Comparison of ENCODE assay signal across 1 cellular context in the genomic region with DNA sequence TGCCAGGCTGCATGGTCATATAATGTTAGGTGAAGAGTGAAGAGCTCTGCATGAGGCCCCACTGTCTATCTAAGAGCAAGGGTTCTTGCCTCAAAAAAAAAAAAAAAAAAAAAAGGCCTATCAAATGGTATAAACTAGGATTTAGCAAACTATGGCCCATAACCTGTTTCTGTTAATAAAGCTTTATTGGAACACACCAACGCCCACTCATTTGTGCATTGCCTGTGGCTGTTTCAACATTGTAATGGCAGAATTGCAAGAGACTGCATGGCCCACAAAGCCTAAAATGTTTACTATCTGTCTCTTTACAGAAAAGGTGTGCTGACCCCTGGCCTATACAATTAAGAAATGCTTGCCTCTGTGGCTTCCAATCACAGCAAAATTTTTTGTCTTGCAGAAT.
TF ChIP-seq lines count a peak whose summit lies in the region.

No MANE protein-coding gene starts in this region.

TF ChIP-seq in GM12878, 131 proteins besides CTCF, POLR2A, EP300 and RAD21:
- TF ChIP-seq, protein P1, sequence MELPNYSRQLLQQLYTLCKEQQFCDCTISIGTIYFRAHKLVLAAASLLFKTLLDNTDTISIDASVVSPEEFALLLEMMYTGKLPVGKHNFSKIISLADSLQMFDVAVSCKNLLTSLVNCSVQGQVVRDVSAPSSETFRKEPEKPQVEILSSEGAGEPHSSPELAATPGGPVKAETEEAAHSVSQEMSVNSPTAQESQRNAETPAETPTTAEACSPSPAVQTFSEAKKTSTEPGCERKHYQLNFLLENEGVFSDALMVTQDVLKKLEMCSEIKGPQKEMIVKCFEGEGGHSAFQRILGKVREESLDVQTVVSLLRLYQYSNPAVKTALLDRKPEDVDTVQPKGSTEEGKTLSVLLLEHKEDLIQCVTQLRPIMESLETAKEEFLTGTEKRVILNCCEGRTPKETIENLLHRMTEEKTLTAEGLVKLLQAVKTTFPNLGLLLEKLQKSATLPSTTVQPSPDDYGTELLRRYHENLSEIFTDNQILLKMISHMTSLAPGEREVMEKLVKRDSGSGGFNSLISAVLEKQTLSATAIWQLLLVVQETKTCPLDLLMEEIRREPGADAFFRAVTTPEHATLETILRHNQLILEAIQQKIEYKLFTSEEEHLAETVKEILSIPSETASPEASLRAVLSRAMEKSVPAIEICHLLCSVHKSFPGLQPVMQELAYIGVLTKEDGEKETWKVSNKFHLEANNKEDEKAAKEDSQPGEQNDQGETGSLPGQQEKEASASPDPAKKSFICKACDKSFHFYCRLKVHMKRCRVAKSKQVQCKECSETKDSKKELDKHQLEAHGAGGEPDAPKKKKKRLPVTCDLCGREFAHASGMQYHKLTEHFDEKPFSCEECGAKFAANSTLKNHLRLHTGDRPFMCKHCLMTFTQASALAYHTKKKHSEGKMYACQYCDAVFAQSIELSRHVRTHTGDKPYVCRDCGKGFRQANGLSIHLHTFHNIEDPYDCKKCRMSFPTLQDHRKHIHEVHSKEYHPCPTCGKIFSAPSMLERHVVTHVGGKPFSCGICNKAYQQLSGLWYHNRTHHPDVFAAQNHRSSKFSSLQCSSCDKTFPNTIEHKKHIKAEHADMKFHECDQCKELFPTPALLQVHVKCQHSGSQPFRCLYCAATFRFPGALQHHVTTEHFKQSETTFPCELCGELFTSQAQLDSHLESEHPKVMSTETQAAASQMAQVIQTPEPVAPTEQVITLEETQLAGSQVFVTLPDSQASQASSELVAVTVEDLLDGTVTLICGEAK (IDR thresholded peaks at IDR 0.05; ENCODE audit: borderline replicate concordance), result peak; percentile 73
- TF ChIP-seq EED (IDR thresholded peaks at IDR 0.05; ENCODE audit: low read depth) (no peak), SRF (IDR thresholded peaks at IDR 0.05; ENCODE audit: low read depth in 2 of 2, low read length in 2 of 2) (no peak)
